Comparison of ENCODE assay signal across 8 cellular contexts in genomic region chr22:37675930-37676571, GRCh38. TPM values are rescaled to one million over a fixed set of nuclear protein-coding genes. Genes with fewer than 3 reads are reported as not detected.
DNase-seq lines count a peak whose midpoint lies in the region; FAIRE-seq and TF ChIP-seq lines count a peak whose summit lies in the region.

No MANE protein-coding gene starts in this region.

- no peaks in the 10 kb centered on the region for H3K27me3 ChIP-seq in OCI-LY3 (ENCODE audit: low read depth, low read length)

- H3K79me2 ChIP-seq in OCI-LY3 (ENCODE audit: low read length), result peaks cover 12% of the 10 kb centered on the region; the same call in 1 of the 2 replicates

- H3K4me1 Mint-ChIP-seq in type B pancreatic cell (ENCODE audit: unreplicated experiment), result peaks cover 9% of the 10 kb centered on the region

- H3K36me3 Mint-ChIP-seq in type B pancreatic cell, result no peaks in the 10 kb centered on the region

- no peaks in the 10 kb centered on the region for H3K9me3 Mint-ChIP-seq in type B pancreatic cell

- no peaks in the 10 kb centered on the region for H3K9me3 ChIP-seq in OCI-LY3 (ENCODE audit: insufficient read depth, low read length)

- H2AFZ ChIP-seq in OCI-LY3 (ENCODE audit: low read depth, low read length), result no peak overlapping the region

- peaks cover 34% of the 10 kb centered on the region for H3K4me1 ChIP-seq in OCI-LY3 (ENCODE audit: low read length)

- H4K20me1 ChIP-seq in OCI-LY3 (ENCODE audit: insufficient read depth, low read length), result no peaks in the 10 kb centered on the region

- H3K4me3 Mint-ChIP-seq in type B pancreatic cell, result peak overlapping the region; percentile 83

- DNase-seq in Daoy (ENCODE audit: low read depth) (peak; percentile 43), cardiac fibroblast (ENCODE audit: low read depth in 2 of 2) (peak; percentile 33 to 49), lung microvascular endothelial cell (ENCODE audit: low read depth in 2 of 2) (peak; percentile 26 to 39), type B pancreatic cell (ENCODE audit: extremely low spot score, unreplicated experiment) (no peak), GM12892 (ENCODE audit: insufficient read length) (no peak), Ammon's horn (ENCODE audit: low spot score) (no peak), KBM-7 (no peak)

- no peaks in the 10 kb centered on the region for H3K27me3 Mint-ChIP-seq in type B pancreatic cell

- no peak for TF ChIP-seq POLR2A in GM12892 (IDR thresholded peaks at IDR 0.05; ENCODE audit: low read depth, low read length)

- no peaks in the 10 kb centered on the region for H3K36me3 ChIP-seq in OCI-LY3 (replicated peaks; ENCODE audit: low read depth, low read length)

- TF ChIP-seq CTCF in OCI-LY3 (IDR thresholded peaks at IDR 0.05; ENCODE audit: low read depth, low read length) (no peak), cardiac fibroblast (IDR thresholded peaks at IDR 0.05; ENCODE audit: low read depth, low read length) (no peak), type B pancreatic cell (conservative IDR thresholded peaks at IDR 0.05) (no peak)

- peak overlapping the region; percentile 55 for H3K27ac Mint-ChIP-seq in type B pancreatic cell

- H3K9ac ChIP-seq in OCI-LY3 (ENCODE audit: low read length), result peak overlapping the region; percentile 80

- peak overlapping the region; percentile 78 for H3K4me2 ChIP-seq in OCI-LY3 (ENCODE audit: low read length)

- peak overlapping the region; percentile 78 for H3K27ac ChIP-seq in OCI-LY3 (ENCODE audit: low read length)

- FAIRE-seq in GM12892 (lab: Jason Lieb, UNC), result no peak

- in situ Hi-C loops in KBM-7 (cut with MboI; ENCODE audit: low pct_unique_long_range_greater_than_20kb, low sequenced_read_pairs), result no loop called here

- H3K4me3 ChIP-seq in OCI-LY3 (ENCODE audit: low read length), result peak overlapping the region; percentile 78
- H3K4me3 ChIP-seq in cardiac fibroblast (replicated peaks in 1 of 2; ENCODE audit: low read depth in 2 of 2, low read length in 2 of 2), result peak overlapping the region; percentile 78 to 94

RNA-seq across cellular contexts. Expression of gene LGALS1, which starts 0.6 kb away (rescaled TPM):
- 3,366 and 4,590 TPM in 2 replicates for total RNA-seq in Daoy (2014; rRNA removed; shearing (Covaris generic))
- total RNA-seq in lung microvascular endothelial cell (2,589 and 6,877 TPM in 2 replicates), type B pancreatic cell (ENCODE audit: low replicate concordance) (1.8 and 235 TPM in 2 replicates)
- 993 TPM for polyA plus RNA-seq in GM12892 (2012; ENCODE audit: missing spikeins)

RNA-seq across cellular contexts. Expression of gene NOL12, which starts 10.1 kb away (rescaled TPM):
- total RNA-seq in Daoy (2014; rRNA removed; shearing (Covaris generic)), result 71.4 and 92.3 TPM in 2 replicates
- 13.5 and 18.1 TPM in 2 replicates for total RNA-seq in lung microvascular endothelial cell
- 18.5 and 23.9 TPM in 2 replicates for total RNA-seq in type B pancreatic cell (ENCODE audit: low replicate concordance)
- polyA plus RNA-seq in GM12892 (2012; ENCODE audit: missing spikeins), result 18.5 TPM

RNA-seq across cellular contexts. Expression of gene PDXP, which starts 17.5 kb away (rescaled TPM):
- 29.2 and 32.0 TPM in 2 replicates for total RNA-seq in Daoy (2014; rRNA removed; shearing (Covaris generic))
- total RNA-seq in lung microvascular endothelial cell (5.0 and 6.7 TPM in 2 replicates), type B pancreatic cell (ENCODE audit: low replicate concordance) (15.6 and 30.2 TPM in 2 replicates)
- polyA plus RNA-seq in GM12892 (2012; ENCODE audit: missing spikeins), result 31.5 TPM

RNA-seq across cellular contexts. Expression of gene TRIOBP, which starts 20.8 kb away (rescaled TPM):
- 42.9 and 45.3 TPM in 2 replicates for total RNA-seq in Daoy (2014; rRNA removed; shearing (Covaris generic))
- total RNA-seq in lung microvascular endothelial cell (79.8 and 156 TPM in 2 replicates), type B pancreatic cell (ENCODE audit: low replicate concordance) (42.9 and 47.0 TPM in 2 replicates)
- polyA plus RNA-seq in GM12892 (2012; ENCODE audit: missing spikeins), result 9.2 TPM

RNA-seq across cellular contexts. Expression of gene SH3BP1, which starts 36.6 kb away (rescaled TPM):
- 3.4 and 5.7 TPM in 2 replicates for total RNA-seq in Daoy (2014; rRNA removed; shearing (Covaris generic))
- 0.40 and 0.87 TPM in 2 replicates for total RNA-seq in lung microvascular endothelial cell
- total RNA-seq in type B pancreatic cell (ENCODE audit: low replicate concordance), result 30.0 and 31.1 TPM in 2 replicates
- polyA plus RNA-seq in GM12892 (2012; ENCODE audit: missing spikeins), result 35.9 TPM

Comparison
In these comparisons a context has a peak if more than half of its experiments do, and no peak if none do; other contexts are left out.
1. DNase-seq: peak in Daoy (single experiment), cardiac fibroblast (2 of 2) and lung microvascular endothelial cell (2 of 2); none in type B pancreatic cell (single experiment), GM12892 (single experiment), Ammon's horn (single experiment) and KBM-7 (single experiment).
2. RNA of gene LGALS1, which starts 0.6 kb away (total RNA-seq): 3,366 to 4,590 TPM in Daoy and 2,589 to 6,877 TPM in lung microvascular endothelial cell; 1.8 to 235 TPM in type B pancreatic cell; every median in the first group is over 10 times any median in the second.